In the genomic region with DNA sequence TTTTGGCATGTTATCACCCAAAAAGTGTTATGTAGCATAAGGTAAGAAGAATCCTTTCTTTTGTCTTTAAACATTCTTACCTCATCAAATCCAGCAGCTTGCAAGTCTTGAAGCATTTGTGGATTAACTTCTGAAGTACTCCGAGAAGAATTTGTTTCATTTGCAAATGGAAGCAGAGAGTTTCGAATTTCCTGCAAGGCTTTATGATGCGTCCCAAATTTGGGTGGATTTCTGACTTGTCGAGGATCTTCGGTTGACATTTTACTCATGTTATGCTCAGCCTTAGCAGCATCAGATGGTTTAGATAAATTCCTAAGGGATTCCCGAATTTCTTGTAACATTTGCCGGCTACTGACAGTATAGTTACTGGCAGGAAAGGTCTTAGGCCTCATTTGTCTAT, we compare ENCODE assay signal across 16 cellular contexts. TPM values are rescaled to one million over a fixed set of nuclear protein-coding genes. Genes with fewer than 3 reads are reported as not detected.
DNase-seq lines count a peak whose midpoint lies in the region; ATAC-seq and TF ChIP-seq lines count a peak whose summit lies in the region.
"Had no signal": no experiment of that assay in that cellular context is flagged by ENCODE, and none has a peak within 500 bp of the region (broad histone marks: within the 10 kb centered on the region; RNA-seq: fewer than 3 reads in every experiment).

No MANE protein-coding gene starts in this region.

- H4K5ac ChIP-seq in IMR-90 (ENCODE audit: low read depth, low read length), result no peak overlapping the region

- no peak overlapping the region for H2AK5ac ChIP-seq in IMR-90 (ENCODE audit: low read depth, low read length)

- H3K4me2 ChIP-seq in IMR-90 (ENCODE audit: low read depth, low read length) (peak overlapping the region; percentile 62), neural progenitor cell (peak overlapping the region; percentile 14)

- no peak overlapping the region for H3K23ac ChIP-seq in IMR-90 (ENCODE audit: low read depth, low read length)

- H2BK5ac ChIP-seq in IMR-90 (ENCODE audit: low read depth, low read length, poor library complexity, severe bottlenecking), result no peak overlapping the region

- peaks cover 8% of the 10 kb centered on the region for H3K36me3 ChIP-seq in IMR-90 (ENCODE audit: control insufficient read depth, insufficient read depth, low read length)
- no peaks in the 10 kb centered on the region for H3K36me3 ChIP-seq in neural progenitor cell
- peaks cover 0 to 4% (median 0%) of the 10 kb centered on the region in 4 donors for H3K36me3 ChIP-seq in esophagus muscularis mucosa
- H3K36me3 ChIP-seq: ovary had no signal

- no peak overlapping the region for H3K14ac ChIP-seq in IMR-90 (replicated peaks; ENCODE audit: low read depth, low read length)

- CTCF ChIA-PET in IMR-90 (lab: Yijun Ruan, JAX), result no interaction called here

- no peak overlapping the region for H3K56ac ChIP-seq in IMR-90 (ENCODE audit: extremely low read depth, insufficient read depth, low read length)

- 80% methylated on average over 1 of the region's 7 CpGs; no CpG with 5 or more reads in 1 of the 2 experiments for WGBS in IMR-90 (ENCODE audit: extremely low coverage in 2 of 2, insufficient read length in 1 of 2), 2 experiments
- 46% methylated on average over 7 of the region's 7 CpGs for WGBS in esophagus muscularis mucosa

- in situ Hi-C loops in IMR-90 (cut with MboI; ENCODE audit: low sequenced_read_pairs), result no loop called here

- peaks cover 100% of the 10 kb centered on the region for H3K79me2 ChIP-seq in neural progenitor cell (ENCODE audit: low read depth)

- H3K9ac ChIP-seq in IMR-90 (ENCODE audit: low read depth, low read length) (no peak overlapping the region), neural progenitor cell (no peak overlapping the region)

- H3K4me1 ChIP-seq in IMR-90 (ENCODE audit: control insufficient read depth, insufficient read depth, low read length) (peaks cover 3% of the 10 kb centered on the region; the same call in 1 of the 2 replicates), neural progenitor cell (no peaks in the 10 kb centered on the region), esophagus muscularis mucosa (peaks cover 0 to 62% (median 45%) of the 10 kb centered on the region in 4 donors)

- H2BK120ac ChIP-seq in IMR-90 (ENCODE audit: low read depth, low read length), result no peak overlapping the region

- TF ChIP-seq CTCF in IMR-90 (conservative IDR thresholded peaks at IDR 0.05; ENCODE audit: low read depth, low read length) (no peak), neural progenitor cell (IDR thresholded peaks at IDR 0.05) (no peak), esophagus muscularis mucosa (IDR thresholded peaks at IDR 0.05) (no peak)

- no peak overlapping the region for H3K18ac ChIP-seq in IMR-90 (ENCODE audit: low read depth, low read length)

- DNase-seq in EL (peak; percentile 21), IMR-90 (peak; percentile 52), fibroblast of peridontal ligament (ENCODE audit: extremely low read depth) (peak; percentile 83), neural progenitor cell (ENCODE audit: low spot score) (no peak), NCI-H748 (lab: John Stamatoyannopoulos, UW; ENCODE audit: unreplicated experiment) (no peak), esophagus muscularis mucosa (ENCODE audit: extremely low spot score) (no peak), mucosa of gallbladder (ENCODE audit: low spot score) (no peak), NCI-H748 treated with DMSO at 0.1 percent for 48 hours (lab: John Stamatoyannopoulos, UW) (no peak)
- DNase-seq: activated CD4-positive, alpha-beta T cell treated with anti-CD3 and anti-CD28 coated beads for 36 hours; adrenal gland; effector CD8-positive, alpha-beta T cell; left lung; NCI-H1436; ovary; upper lobe of right lung had no signal

- peak; percentile 60 for ATAC-seq in IMR-90 (ENCODE audit: low read depth)
- ATAC-seq: activated CD4-positive, alpha-beta T cell treated with anti-CD3 and anti-CD28 coated beads for 36 hours; left lung; upper lobe of right lung had no signal

- no peak for TF ChIP-seq RAD21 in IMR-90 (IDR thresholded peaks at IDR 0.05; ENCODE audit: low read length)

- H4K20me1 ChIP-seq in IMR-90 (ENCODE audit: insufficient read depth, low read length) (peaks cover 55% of the 10 kb centered on the region), neural progenitor cell (ENCODE audit: low read depth) (peaks cover 76% of the 10 kb centered on the region)

- H4K91ac ChIP-seq in IMR-90 (ENCODE audit: insufficient read depth, low read depth, low read length), result no peak overlapping the region

- no peaks in the 10 kb centered on the region for H3K27me3 Mint-ChIP-seq in neural progenitor cell (ENCODE audit: insufficient read depth, low read depth)
- H3K27me3 Mint-ChIP-seq: activated CD4-positive, alpha-beta T cell treated with anti-CD3 and anti-CD28 coated beads for 36 hours; central memory CD8-positive, alpha-beta T cell had no signal

- no peaks in the 10 kb centered on the region for H3K9me3 ChIP-seq in IMR-90 (ENCODE audit: control insufficient read depth, insufficient read depth, low read length)
- H3K9me3 ChIP-seq in neural progenitor cell (ENCODE audit: low read depth), result no peaks in the 10 kb centered on the region
- H3K9me3 ChIP-seq in esophagus muscularis mucosa, result no peaks in the 10 kb centered on the region
- H3K9me3 ChIP-seq: adrenal gland, left lung, ovary, upper lobe of right lung had no signal

- H2AK9ac ChIP-seq in IMR-90 (replicated peaks; ENCODE audit: low read depth, low read length, poor library complexity), result no peak overlapping the region

- H2AFZ ChIP-seq in IMR-90 (replicated peaks; ENCODE audit: low read length, poor library complexity) (no peak overlapping the region), neural progenitor cell (replicated peaks) (no peak overlapping the region)

- H3K79me1 ChIP-seq in IMR-90 (ENCODE audit: low read depth in 1 of 2, low read length in 2 of 2), result peaks cover 22 to 61% of the 10 kb centered on the region in 2 experiments

- H3K27ac ChIP-seq in IMR-90 (ENCODE audit: insufficient read depth, low read length), result no peak overlapping the region
- H3K27ac ChIP-seq in neural progenitor cell, result peak overlapping the region; percentile 38
- H3K27ac ChIP-seq in esophagus muscularis mucosa (replicated peaks in 1 of 4), result no peak overlapping the region
- H3K27ac ChIP-seq: adrenal gland, left lung, ovary, upper lobe of right lung had no signal

- peaks cover 9% of the 10 kb centered on the region; the same call in 1 of the 2 replicates for H3K9me1 ChIP-seq in IMR-90 (ENCODE audit: insufficient read depth, low read length)

- dilution Hi-C loops in IMR-90 (cut with HindIII; ENCODE audit: low sequenced_read_pairs, unreplicated experiment), result no loop called here

- no peak overlapping the region for H3K4me3 Mint-ChIP-seq in neural progenitor cell
- H3K4me3 Mint-ChIP-seq: activated CD4-positive, alpha-beta T cell treated with anti-CD3 and anti-CD28 coated beads for 36 hours; central memory CD8-positive, alpha-beta T cell had no signal

- peaks cover 4% of the 10 kb centered on the region for H3K36me3 Mint-ChIP-seq in neural progenitor cell

- TF ChIP-seq EP300 in esophagus muscularis mucosa (IDR thresholded peaks at IDR 0.05), result no peak

- H3F3A ChIP-seq in neural progenitor cell (ENCODE audit: low read depth), result no peaks in the 10 kb centered on the region

- H3K27me3 ChIP-seq in IMR-90 (ENCODE audit: control insufficient read depth, insufficient read depth, low read length), result no peaks in the 10 kb centered on the region
- no peaks in the 10 kb centered on the region for H3K27me3 ChIP-seq in neural progenitor cell
- H3K27me3 ChIP-seq in esophagus muscularis mucosa, result no peaks in the 10 kb centered on the region
- H3K27me3 ChIP-seq: adrenal gland, left lung, ovary, upper lobe of right lung had no signal

- no peaks in the 10 kb centered on the region for H3K9me3 Mint-ChIP-seq in neural progenitor cell
- H3K9me3 Mint-ChIP-seq: central memory CD8-positive, alpha-beta T cell had no signal

- no peak overlapping the region for H3K27ac Mint-ChIP-seq in neural progenitor cell
- H3K27ac Mint-ChIP-seq: activated CD4-positive, alpha-beta T cell treated with anti-CD3 and anti-CD28 coated beads for 36 hours had no signal

- no peak overlapping the region for H4K8ac ChIP-seq in IMR-90 (ENCODE audit: low read depth in 2 of 2, low read length in 2 of 2)

- TF ChIP-seq POLR2A in IMR-90 (IDR thresholded peaks at IDR 0.05; ENCODE audit: low read depth, low read length) (no peak), esophagus muscularis mucosa (IDR thresholded peaks at IDR 0.05; ENCODE audit: low read depth) (no peak)

- intact Hi-C loops in IMR-90 (cut with micrococcal nuclease) (no loop called here), esophagus muscularis mucosa (cut with DNase I) (no loop called here)

- H3K4me3 ChIP-seq in IMR-90 (ENCODE audit: insufficient read depth, low read depth, low read length), result no peak overlapping the region
- H3K4me3 ChIP-seq in neural progenitor cell, result no peak overlapping the region
- no peak overlapping the region for H3K4me3 ChIP-seq in esophagus muscularis mucosa
- H3K4me3 ChIP-seq: adrenal gland, left lung, ovary, upper lobe of right lung had no signal

- no peak overlapping the region for H3K4ac ChIP-seq in IMR-90 (ENCODE audit: low read depth, low read length)

- peaks cover 3% of the 10 kb centered on the region for H3K4me1 Mint-ChIP-seq in neural progenitor cell

- POLR2A ChIA-PET in IMR-90 (lab: Charles Lee; ENCODE audit: unreplicated experiment), result interaction anchor here (0.6 kb wide), 1 partner anchor 14 kb away, joined by 4 read pairs; no protein-coding TSS in a partner anchor

- no peak overlapping the region for H2BK20ac ChIP-seq in IMR-90 (ENCODE audit: low read depth, low read length)

- BruUV-seq in IMR-90 (replicated peaks; lab: Mats Ljungman, UMichigan), result no TSS peak

- H2BK15ac ChIP-seq in IMR-90 (ENCODE audit: low read depth, low read length), result no peak overlapping the region

RNA-seq across cellular contexts. Expression of a gene that starts 16.2 kb away (rescaled TPM):
- 18.3 and 20.1 TPM in 2 replicates for total RNA-seq in IMR-90 (2012; rRNA removed)
- polyA plus RNA-seq in IMR-90 (2012; rRNA removed), result 7.9 and 8.8 TPM in 2 replicates
- polyA plus RNA-seq in IMR-90 (2012; cell fraction: cytosol; rRNA removed), result 1.7 and 3.7 TPM in 2 replicates
- 2.3 and 12.0 TPM in 2 replicates for polyA plus RNA-seq in IMR-90 (2012; cell fraction: nucleus; rRNA removed; ENCODE audit: low replicate concordance)
- 21.1 and 28.0 TPM in 2 replicates for total RNA-seq in neural progenitor cell (ENCODE audit: low replicate concordance)
- 10 to 100 TPM; 27.0 to 33.6 (median 30.1) TPM for total RNA-seq in esophagus muscularis mucosa
- 31.9 TPM for total RNA-seq in mucosa of gallbladder

RNA-seq across cellular contexts. Expression of a gene that starts 44.6 kb away (rescaled TPM):
- total RNA-seq in IMR-90 (2012; rRNA removed) (35.0 and 40.5 TPM in 2 replicates), neural progenitor cell (ENCODE audit: low replicate concordance) (84.5 and 107 TPM in 2 replicates), esophagus muscularis mucosa (10 to 100 TPM in 3 of 4 donors, 1 to 10 TPM in 1; 9.2 to 15.4 (median 11.5) TPM), mucosa of gallbladder (31.6 TPM)
- 7.7 and 14.2 TPM in 2 replicates for polyA plus RNA-seq in IMR-90 (2012; rRNA removed)
- polyA plus RNA-seq in IMR-90 (2012; cell fraction: cytosol; rRNA removed), result 2.7 and 4.1 TPM in 2 replicates
- 3.4 and 16.8 TPM in 2 replicates for polyA plus RNA-seq in IMR-90 (2012; cell fraction: nucleus; rRNA removed; ENCODE audit: low replicate concordance)

RNA-seq across cellular contexts. Expression of a gene that starts 47.8 kb away (rescaled TPM):
- total RNA-seq in IMR-90 (2012; rRNA removed) (109 and 159 TPM in 2 replicates), neural progenitor cell (ENCODE audit: low replicate concordance) (112 and 133 TPM in 2 replicates), esophagus muscularis mucosa (100 to 1,000 TPM in 3 of 4 donors, 10 to 100 TPM in 1; 93.9 to 111 (median 107) TPM), mucosa of gallbladder (50.9 TPM)
- polyA plus RNA-seq in IMR-90 (2012; rRNA removed), result 100 and 101 TPM in 2 replicates
- polyA plus RNA-seq in IMR-90 (2012; cell fraction: cytosol; rRNA removed), result 34.7 and 84.2 TPM in 2 replicates
- 19.8 and 52.8 TPM in 2 replicates for polyA plus RNA-seq in IMR-90 (2012; cell fraction: nucleus; rRNA removed; ENCODE audit: low replicate concordance)

RNA-seq across cellular contexts. Expression of a gene that starts 53.2 kb away (rescaled TPM):
- total RNA-seq in IMR-90 (2012; rRNA removed), result 24.6 and 33.3 TPM in 2 replicates
- polyA plus RNA-seq in IMR-90 (2012; rRNA removed), result 13.1 and 15.3 TPM in 2 replicates
- polyA plus RNA-seq in IMR-90 (2012; cell fraction: cytosol; rRNA removed), result 5.4 and 6.2 TPM in 2 replicates
- 4.6 and 17.7 TPM in 2 replicates for polyA plus RNA-seq in IMR-90 (2012; cell fraction: nucleus; rRNA removed; ENCODE audit: low replicate concordance)
- 18.9 and 20.2 TPM in 2 replicates for total RNA-seq in neural progenitor cell (ENCODE audit: low replicate concordance)
- 10 to 100 TPM; 15.8 to 24.5 (median 20.2) TPM for total RNA-seq in esophagus muscularis mucosa
- total RNA-seq in mucosa of gallbladder, result 8.5 TPM

Comparison
In these comparisons a context has a peak if more than half of its experiments do, and no peak if none do; other contexts are left out.
1. DNase-seq: peak in EL (single experiment), IMR-90 (single experiment) and fibroblast of peridontal ligament (single experiment); none in neural progenitor cell (single experiment), NCI-H748 (single experiment), esophagus muscularis mucosa (single experiment), mucosa of gallbladder (single experiment) and NCI-H748 treated with DMSO at 0.1 percent for 48 hours (single experiment).